1 cellular context compared by ENCODE assay signal in the genomic region with DNA sequence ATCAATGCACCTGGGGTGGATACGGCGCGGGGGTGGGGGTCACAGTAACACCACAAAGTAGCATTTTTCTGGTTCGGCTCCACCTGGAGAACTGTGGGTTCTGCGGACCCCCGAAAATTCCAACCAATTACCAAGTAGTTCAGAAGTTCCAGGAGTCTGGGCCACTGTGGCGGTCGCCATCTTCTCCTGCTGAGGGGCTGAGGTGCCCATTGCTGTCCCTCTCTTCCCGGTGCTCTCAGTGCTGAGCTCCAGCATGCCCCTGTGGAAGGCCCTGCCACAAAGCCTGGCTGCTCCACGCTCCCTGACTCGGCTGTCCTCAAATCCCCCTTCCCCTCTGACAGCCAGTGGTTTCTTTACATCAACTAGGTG.
TF ChIP-seq lines count a peak whose summit lies in the region.

No MANE protein-coding gene starts in this region.

TF ChIP-seq in HCT116, 20 proteins besides CTCF, POLR2A, EP300 and RAD21 (continued from another document):
- no peak for TF ChIP-seq FOSL1 (IDR thresholded peaks at IDR 0.05; ENCODE audit: low read depth)
- no peak for TF ChIP-seq SRF (IDR thresholded peaks at IDR 0.05; ENCODE audit: low read depth)
- no peak for TF ChIP-seq EZH2 (IDR thresholded peaks at IDR 0.05)
- no peak for TF ChIP-seq EZH2phosphoT487 (IDR thresholded peaks at IDR 0.05; ENCODE audit: borderline replicate concordance)
- no peak for TF ChIP-seq JUND (IDR thresholded peaks at IDR 0.05)
- TF ChIP-seq CBX3 (IDR thresholded peaks at IDR 0.05; ENCODE audit: low read depth): no peak
